Comparison of ENCODE assay signal across 8 cellular contexts in genomic region chr13:44989941-44990340, GRCh38. TPM values are rescaled to one million over a fixed set of nuclear protein-coding genes. Genes with fewer than 3 reads are reported as not detected.
DNase-seq lines count a peak whose midpoint lies in the region; ATAC-seq and TF ChIP-seq lines count a peak whose summit lies in the region.

No MANE protein-coding gene starts in this region.

- H3K36me3 ChIP-seq in BJ (ENCODE audit: control insufficient read depth, insufficient read depth, low read length) = no peaks in the 10 kb centered on the region
- peaks cover 16% of the 10 kb centered on the region for H3K36me3 ChIP-seq in WERI-Rb-1

- intact Hi-C loops in posterior cingulate gyrus (cut with DNase I) = no loop called here

- no peaks in the 10 kb centered on the region for H3K27me3 ChIP-seq in BJ (ENCODE audit: control insufficient read depth, insufficient read depth, low read length)
- H3K27me3 ChIP-seq in WERI-Rb-1 (ENCODE audit: insufficient read depth, low read depth, severe bottlenecking) = no peaks in the 10 kb centered on the region

- CTCF ChIA-PET in BJ (lab: Yijun Ruan, JAX) = interaction anchor here (0.6 kb wide), 1 partner anchor 56 kb away, joined by 3 read pairs; no protein-coding TSS in a partner anchor

- POLR2A ChIA-PET in BJ (lab: Charles Lee) = interaction anchor here (0.5 to 0.6 kb wide), 2 partner anchors 30 to 360 kb away, joined by 3 to 11 read pairs; no protein-coding TSS in a partner anchor

- peak overlapping the region; percentile 79 for H3K27ac ChIP-seq in WERI-Rb-1

- no peak for ATAC-seq in GM21381 (IDR thresholded peaks at IDR 0.05; ENCODE audit: unreplicated experiment)

- no peak for DNase-seq in BJ (ENCODE audit: low read depth)
- no peak for DNase-seq in HFF-Myc (ENCODE audit: extremely low read depth, low read depth)
- no peak for DNase-seq in WERI-Rb-1
- DNase-seq in germinal center (ENCODE audit: low spot score) = peak; percentile 21
- peak; percentile 13 for DNase-seq in renal cortical epithelial cell (ENCODE audit: low read depth)
- DNase-seq in posterior cingulate gyrus = no peak
- no peak for DNase-seq in mesenteric fat pad (ENCODE audit: low spot score)

- TF ChIP-seq CTCF in BJ (IDR thresholded peaks at IDR 0.05; ENCODE audit: insufficient read depth, low read depth, low read length) (no peak), HFF-Myc (IDR thresholded peaks at IDR 0.05; ENCODE audit: low read depth, low read length, missing control alignments) (no peak), WERI-Rb-1 (IDR thresholded peaks at IDR 0.05; ENCODE audit: low read depth, low read length) (no peak)

- no peaks in the 10 kb centered on the region for H3K9me3 ChIP-seq in WERI-Rb-1 (ENCODE audit: severe bottlenecking)

- peak overlapping the region; percentile 86 for H3K4me3 ChIP-seq in BJ (ENCODE audit: low read depth, low read length)
- peak overlapping the region; percentile 98 for H3K4me3 ChIP-seq in HFF-Myc (replicated peaks; ENCODE audit: low read depth, low read length)
- peak overlapping the region; percentile 90 for H3K4me3 ChIP-seq in WERI-Rb-1 (ENCODE audit: low read depth, low read length)

RNA-seq across cellular contexts. Expression of gene GPALPP1, which starts 0.6 kb away (rescaled TPM):
- polyA plus RNA-seq in BJ (2011; rRNA removed) = 10.4 and 19.8 TPM in 2 replicates
- polyA minus RNA-seq in BJ (2011; rRNA and poly(A)+ RNA removed) = 13.4 and 16.4 TPM in 2 replicates
- 22.1 and 32.5 TPM in 2 replicates for total RNA-seq in renal cortical epithelial cell
- 15.3 TPM for total RNA-seq in mesenteric fat pad

RNA-seq across cellular contexts. Expression of gene NUFIP1, which starts 0.7 kb away (rescaled TPM):
- 0.64 and 1.2 TPM in 2 replicates for polyA plus RNA-seq in BJ (2011; rRNA removed)
- polyA minus RNA-seq in BJ (2011; rRNA and poly(A)+ RNA removed) = 0.57 and 1.3 TPM in 2 replicates
- 2.6 and 5.2 TPM in 2 replicates for total RNA-seq in renal cortical epithelial cell
- 5.2 TPM for total RNA-seq in mesenteric fat pad

Comparison
In these comparisons a context has a peak if more than half of its experiments do, and no peak if none do; other contexts are left out.
1. DNase-seq: peak in germinal center (single experiment) and renal cortical epithelial cell (single experiment); none in BJ (single experiment), HFF-Myc (single experiment), WERI-Rb-1 (single experiment), posterior cingulate gyrus (0 of 10) and mesenteric fat pad (single experiment).
2. Peak in every context shown above with its lines, with median percentiles within 50 percentile points of each other: H3K4me3 ChIP-seq.